In genomic region chr12:12975322-12976077, GRCh38 we compare ENCODE assay signal across 9 cellular contexts. TPM values are rescaled to one million over a fixed set of nuclear protein-coding genes. Genes with fewer than 3 reads are reported as not detected.
DNase-seq lines count a peak whose midpoint lies in the region; ATAC-seq and TF ChIP-seq lines count a peak whose summit lies in the region.
"Had no signal": no experiment of that assay in that cellular context is flagged by ENCODE, and none has a peak within 500 bp of the region (broad histone marks: within the 10 kb centered on the region; RNA-seq: fewer than 3 reads in every experiment).

No MANE protein-coding gene starts in this region.

- peak overlapping the region; percentile 61; the same call in 1 of the 3 replicates for H2BK15ac ChIP-seq in IMR-90 (ENCODE audit: low read depth, low read length)

- peak overlapping the region; percentile 38 for H2AFZ ChIP-seq in IMR-90 (replicated peaks; ENCODE audit: low read length, poor library complexity)

- no TSS peak for BruUV-seq in IMR-90 (replicated peaks; lab: Mats Ljungman, UMichigan)

- H3K56ac ChIP-seq in IMR-90 (ENCODE audit: extremely low read depth, insufficient read depth, low read length): no peak overlapping the region

- 0 out of 2 replicates have a peak overlapping the region, but pooled peaks have one; percentile 2 for H4K91ac ChIP-seq in IMR-90 (ENCODE audit: insufficient read depth, low read depth, low read length)

- peaks cover 3% of the 10 kb centered on the region; the same call in 1 of the 2 replicates for H3K9me3 ChIP-seq in IMR-90 (ENCODE audit: control insufficient read depth, insufficient read depth, low read length)
- H3K9me3 ChIP-seq in CD8-positive, alpha-beta T cell (ENCODE audit: low read length): no peaks in the 10 kb centered on the region

- H2AK5ac ChIP-seq in IMR-90 (ENCODE audit: low read depth, low read length): peak overlapping the region; percentile 75

- H4K5ac ChIP-seq in IMR-90 (ENCODE audit: low read depth, low read length): no peak overlapping the region

- no peak overlapping the region; the same call in 1 of the 2 replicates for H3K18ac ChIP-seq in IMR-90 (ENCODE audit: low read depth, low read length)

- peak overlapping the region in 1 of 2 experiments; percentile 29; a peak in 1 of 4 replicates for H4K8ac ChIP-seq in IMR-90 (ENCODE audit: low read depth in 2 of 2, low read length in 2 of 2)

- H3K9me1 ChIP-seq in IMR-90 (ENCODE audit: insufficient read depth, low read length): peaks cover 24% of the 10 kb centered on the region

- H2BK20ac ChIP-seq in IMR-90 (ENCODE audit: low read depth, low read length): peak overlapping the region; percentile 71

- POLR2A ChIA-PET in IMR-90 (lab: Charles Lee; ENCODE audit: unreplicated experiment) (interaction anchor here (0.6 kb wide), 3 partner anchors 24 to 140 kb away, joined by 3 to 5 read pairs (median 4); no protein-coding TSS in a partner anchor), T-cell (lab: Charles Lee) (interaction anchor here in 1 of 2 donors (0.6 kb wide), 1 partner anchor 42 kb away, joined by 5 read pairs; no protein-coding TSS in a partner anchor)
- POLR2A ChIA-PET in CD8-positive, alpha-beta T cell (lab: Charles Lee): no interaction called here

- H3K27me3 ChIP-seq in IMR-90 (ENCODE audit: control insufficient read depth, insufficient read depth, low read length) (no peaks in the 10 kb centered on the region), kidney epithelial cell (ENCODE audit: control insufficient read depth, insufficient read depth, low read length) (no peaks in the 10 kb centered on the region)
- no peaks in the 10 kb centered on the region for H3K27me3 ChIP-seq in CD8-positive, alpha-beta T cell (ENCODE audit: insufficient read depth, low read length)

- TF ChIP-seq RAD21 in IMR-90 (IDR thresholded peaks at IDR 0.05; ENCODE audit: low read length): peak; percentile 57

- no peak for TF ChIP-seq POLR2A in IMR-90 (IDR thresholded peaks at IDR 0.05; ENCODE audit: low read depth, low read length)

- DNase-seq in Caki2 (ENCODE audit: low read depth) (peak; percentile 74), IMR-90 (peak; percentile 59), kidney epithelial cell (ENCODE audit: low read depth) (no peak), kidney glomerular epithelial cell (lab: John Stamatoyannopoulos, UW) (no peak), T-cell (no peak), posterior vena cava (ENCODE audit: low spot score) (no peak)
- DNase-seq in CD8-positive, alpha-beta T cell: no peak

- H2BK5ac ChIP-seq in IMR-90 (ENCODE audit: low read depth, low read length, poor library complexity, severe bottlenecking): peak overlapping the region; percentile 65

- H3K4me3 Mint-ChIP-seq in CD8-positive, alpha-beta T cell: no peak overlapping the region
- H3K4me3 Mint-ChIP-seq in T-cell: no peak overlapping the region
- H3K4me3 Mint-ChIP-seq: IgD-negative memory B cell had no signal

- CTCF ChIA-PET in IMR-90 (lab: Yijun Ruan, JAX): interaction anchor here (0.6 to 1.7 kb wide), 12 partner anchors 9 to 209 kb away, joined by 3 to 6 read pairs (median 4); no protein-coding TSS in a partner anchor
- CTCF ChIA-PET in CD8-positive, alpha-beta T cell (lab: Charles Lee): interaction anchor here (1.4 to 1.7 kb wide), 2 partner anchors 15 to 26 kb away, joined by 3 to 5 read pairs; no protein-coding TSS in a partner anchor
- CTCF ChIA-PET in T-cell (lab: Charles Lee): interaction anchor here (0.6 to 1.0 kb wide), 7 partner anchors 13 to 281 kb away, joined by 3 to 10 read pairs (median 4); no protein-coding TSS in a partner anchor

- H3K79me1 ChIP-seq in IMR-90 (ENCODE audit: low read depth in 1 of 2, low read length in 2 of 2): peaks cover 22 to 50% of the 10 kb centered on the region in 2 experiments

- intact Hi-C loops in IMR-90 (cut with micrococcal nuclease) (loop anchor here (1.0 to 5.0 kb wide), 3 partner anchors 33 to 248 kb away; no protein-coding TSS in a partner anchor), posterior vena cava (cut with DNase I) (no loop called here)
- intact Hi-C loops in CD8-positive, alpha-beta T cell (cut with DNase I, micrococcal nuclease): no loop called here

- dilution Hi-C loops in IMR-90 (cut with HindIII; ENCODE audit: low sequenced_read_pairs, unreplicated experiment): no loop called here

- H3K36me3 ChIP-seq in IMR-90 (ENCODE audit: control insufficient read depth, insufficient read depth, low read length) (peaks cover 29% of the 10 kb centered on the region), kidney epithelial cell (ENCODE audit: control insufficient read depth, insufficient read depth, low read length) (no peaks in the 10 kb centered on the region)
- peaks cover 7% of the 10 kb centered on the region for H3K36me3 ChIP-seq in CD8-positive, alpha-beta T cell (ENCODE audit: insufficient read depth, low read length)

- no peaks in the 10 kb centered on the region for H3K4me1 Mint-ChIP-seq in CD8-positive, alpha-beta T cell (ENCODE audit: low read depth)
- no peaks in the 10 kb centered on the region for H3K4me1 Mint-ChIP-seq in T-cell

- peak overlapping the region; percentile 23 for H3K23ac ChIP-seq in IMR-90 (ENCODE audit: low read depth, low read length)

- no peak overlapping the region for H3K9ac ChIP-seq in IMR-90 (ENCODE audit: low read depth, low read length)

- H2BK120ac ChIP-seq in IMR-90 (ENCODE audit: low read depth, low read length): peak overlapping the region; percentile 22; the same call in 1 of the 2 replicates

- peaks cover 9% of the 10 kb centered on the region for H4K20me1 ChIP-seq in IMR-90 (ENCODE audit: insufficient read depth, low read length)

- no peak for ATAC-seq in IMR-90 (ENCODE audit: low read depth)
- ATAC-seq in CD8-positive, alpha-beta T cell: no peak
- no peak for ATAC-seq in T-cell (replicated peaks in 1 of 4)

- H3K27ac ChIP-seq in IMR-90 (ENCODE audit: insufficient read depth, low read length): peak overlapping the region; percentile 43
- peak overlapping the region; percentile 64 for H3K27ac ChIP-seq in angular gyrus (ENCODE audit: low read depth, low read length)
- no peak overlapping the region for H3K27ac ChIP-seq in CD8-positive, alpha-beta T cell (ENCODE audit: low read depth, low read length)

- 83% methylated on average over 7 of the region's 14 CpGs; no CpG with 5 or more reads in 1 of the 2 experiments for WGBS in IMR-90 (ENCODE audit: extremely low coverage in 2 of 2, insufficient read length in 1 of 2), 2 experiments

- H3K4me2 ChIP-seq in IMR-90 (ENCODE audit: low read depth, low read length): no peak overlapping the region

- peaks cover 23% of the 10 kb centered on the region for H3K4me1 ChIP-seq in IMR-90 (ENCODE audit: control insufficient read depth, insufficient read depth, low read length)
- no peaks in the 10 kb centered on the region for H3K4me1 ChIP-seq in CD8-positive, alpha-beta T cell (ENCODE audit: insufficient read depth, low read length)

- H3K4ac ChIP-seq in IMR-90 (ENCODE audit: low read depth, low read length): peak overlapping the region; percentile 43

- no peaks in the 10 kb centered on the region for H3K27me3 Mint-ChIP-seq in CD8-positive, alpha-beta T cell (ENCODE audit: low read depth)
- no peaks in the 10 kb centered on the region for H3K27me3 Mint-ChIP-seq in T-cell
- H3K27me3 Mint-ChIP-seq: IgD-negative memory B cell had no signal

- H3K4me3 ChIP-seq in IMR-90 (ENCODE audit: insufficient read depth, low read depth, low read length) (no peak overlapping the region), kidney epithelial cell (ENCODE audit: low read depth, low read length) (no peak overlapping the region)
- H3K4me3 ChIP-seq in CD8-positive, alpha-beta T cell (ENCODE audit: low read depth, low read length): no peak overlapping the region

- H3K36me3 Mint-ChIP-seq in CD8-positive, alpha-beta T cell: peaks cover 46% of the 10 kb centered on the region
- H3K36me3 Mint-ChIP-seq in T-cell: peaks cover 53% of the 10 kb centered on the region

- peaks cover 23% of the 10 kb centered on the region for H3K9me3 Mint-ChIP-seq in CD8-positive, alpha-beta T cell
- H3K9me3 Mint-ChIP-seq in T-cell: peaks cover 12 to 26% (median 20%) of the 10 kb centered on the region in 3 donors

- peak overlapping the region; percentile 24 for H3K14ac ChIP-seq in IMR-90 (replicated peaks; ENCODE audit: low read depth, low read length)

- peak; percentile 51 for TF ChIP-seq CTCF in IMR-90 (conservative IDR thresholded peaks at IDR 0.05; ENCODE audit: low read depth, low read length)
- peak; percentile 65 for TF ChIP-seq CTCF in kidney epithelial cell (IDR thresholded peaks at IDR 0.05; ENCODE audit: insufficient read depth, low read length, poor library complexity, severe bottlenecking)
- no peak for TF ChIP-seq CTCF in CD8-positive, alpha-beta T cell (IDR thresholded peaks at IDR 0.05)

- peak overlapping the region; percentile 17 for H2AK9ac ChIP-seq in IMR-90 (replicated peaks; ENCODE audit: low read depth, low read length, poor library complexity)

- no peak overlapping the region for H3K27ac Mint-ChIP-seq in CD8-positive, alpha-beta T cell
- no peak overlapping the region for H3K27ac Mint-ChIP-seq in T-cell
- H3K27ac Mint-ChIP-seq: IgD-negative memory B cell had no signal

- in situ Hi-C loops in Caki2 (cut with HindIII; ENCODE audit: low pct_unique_long_range_greater_than_20kb, low sequenced_read_pairs): no loop called here
- in situ Hi-C loops in IMR-90 (cut with MboI; ENCODE audit: low sequenced_read_pairs): no loop called here

TF ChIP-seq in IMR-90, 13 proteins besides CTCF, POLR2A, EP300 and RAD21 (continues in another document):
- peak; percentile 39 for TF ChIP-seq SMC3 (IDR thresholded peaks at IDR 0.05; ENCODE audit: low read depth, low read length)
- TF ChIP-seq MAZ (IDR thresholded peaks at IDR 0.05; ENCODE audit: borderline replicate concordance, low read depth, low read length): no peak
- TF ChIP-seq CEBPB (IDR thresholded peaks at IDR 0.05; ENCODE audit: low read depth, low read length): 0 out of 2 replicates have a peak, but pooled peaks have one; percentile 24
- no peak for TF ChIP-seq BHLHE40 (IDR thresholded peaks at IDR 0.05; ENCODE audit: low read depth, low read length)

RNA-seq across cellular contexts. Expression of gene GPRC5D, which starts 23.5 kb away (rescaled TPM):
- not detected in 2 replicates for total RNA-seq in Caki2 (2014; rRNA removed; shearing (Covaris generic); ENCODE audit: low replicate concordance)
- total RNA-seq in IMR-90 (2012; rRNA removed): not detected in 2 replicates
- not detected in 2 replicates for polyA plus RNA-seq in IMR-90 (2012; rRNA removed)
- not detected in 2 replicates for polyA plus RNA-seq in IMR-90 (2012; cell fraction: cytosol; rRNA removed)
- not detected in 2 replicates for polyA plus RNA-seq in IMR-90 (2012; cell fraction: nucleus; rRNA removed; ENCODE audit: low replicate concordance)
- total RNA-seq in kidney epithelial cell: not detected in 2 replicates
- not detected for total RNA-seq in CD8-positive, alpha-beta T cell
- not detected for total RNA-seq in T-cell
- total RNA-seq in posterior vena cava: not detected

RNA-seq across cellular contexts. Expression of gene HEBP1, which starts 24.6 kb away (rescaled TPM):
- total RNA-seq in Caki2 (2014; rRNA removed; shearing (Covaris generic); ENCODE audit: low replicate concordance): 2.1 and 6.4 TPM in 2 replicates
- 14.7 and 18.8 TPM in 2 replicates for total RNA-seq in IMR-90 (2012; rRNA removed)
- polyA plus RNA-seq in IMR-90 (2012; rRNA removed): 44.2 and 49.2 TPM in 2 replicates
- 51.3 and 60.0 TPM in 2 replicates for polyA plus RNA-seq in IMR-90 (2012; cell fraction: cytosol; rRNA removed)
- 16.0 and 25.4 TPM in 2 replicates for polyA plus RNA-seq in IMR-90 (2012; cell fraction: nucleus; rRNA removed; ENCODE audit: low replicate concordance)
- total RNA-seq in kidney epithelial cell: 14.7 and 19.4 TPM in 2 replicates
- total RNA-seq in CD8-positive, alpha-beta T cell: 1 to 10 TPM; 4.6 to 5.6 TPM
- 10 to 100 TPM; 12.5 to 15.9 (median 15.0) TPM for total RNA-seq in T-cell
- 10 to 100 TPM; 56.4 to 63.2 TPM for total RNA-seq in posterior vena cava

Comparison
In these comparisons a context has a peak if more than half of its experiments do, and no peak if none do; other contexts are left out.
1. DNase-seq: peak in Caki2 (single experiment) and IMR-90 (single experiment); none in kidney epithelial cell (single experiment), kidney glomerular epithelial cell (single experiment), CD8-positive, alpha-beta T cell (0 of 7), T-cell (0 of 34) and posterior vena cava (single experiment).